In genomic region chr16:26731729-26732128, GRCh38 we compare ENCODE assay signal across 36 cellular contexts.
DNase-seq lines count a peak whose midpoint lies in the region; ATAC-seq, FAIRE-seq and TF ChIP-seq lines count a peak whose summit lies in the region.
"Had no signal": no experiment of that assay in that cellular context is flagged by ENCODE, and none has a peak within 500 bp of the region (broad histone marks: within the 10 kb centered on the region; RNA-seq: fewer than 3 reads in every experiment).

No MANE protein-coding gene starts in this region.

- H3K9me3 ChIP-seq in HepG2 (ENCODE audit: low read length) (no peaks in the 10 kb centered on the region), right lobe of liver (no peaks in the 10 kb centered on the region), A549 (no peaks in the 10 kb centered on the region), IMR-90 (ENCODE audit: control insufficient read depth, insufficient read depth, low read length) (no peaks in the 10 kb centered on the region; the same call in 1 of the 2 replicates), K562 (replicated peaks; ENCODE audit: control insufficient read depth, insufficient read depth, low read depth, low read length) (no peaks in the 10 kb centered on the region), mammary epithelial cell (replicated peaks; ENCODE audit: insufficient read depth, low read length) (peaks cover 4% of the 10 kb centered on the region), H9 (ENCODE audit: control insufficient read depth, low read depth, low read length) (no peaks in the 10 kb centered on the region)
- H3K9me3 ChIP-seq: BE2C; BLaER1; BLaER1 treated with 17β-estradiol and CSF1 and Interleukin-3, amounts not matched to agents 10 nM and 100 nM; Caco-2 had no signal

- BruUV-seq in HepG2 (replicated peaks; lab: Mats Ljungman, UMichigan) (no TSS peak), IMR-90 (replicated peaks; lab: Mats Ljungman, UMichigan) (no TSS peak), K562 (replicated peaks; lab: Mats Ljungman, UMichigan) (no TSS peak), mammary epithelial cell (replicated peaks; lab: Mats Ljungman, UMichigan) (no TSS peak)

- H3K4me3 Mint-ChIP-seq in immature natural killer cell (no peak overlapping the region), H9 (no peak overlapping the region)
- H3K4me3 Mint-ChIP-seq: B cell; CD14-positive monocyte; CD4-positive, alpha-beta memory T cell; CD4-positive, alpha-beta T cell; CD4-positive, CD25-positive, alpha-beta regulatory T cell; CD8-positive, alpha-beta memory T cell; CD8-positive, alpha-beta T cell had no signal

- H3K14ac ChIP-seq in IMR-90 (replicated peaks; ENCODE audit: low read depth, low read length), result no peak overlapping the region
- no peak overlapping the region for H3K14ac ChIP-seq in H9 (ENCODE audit: insufficient read depth, low read length)

- H4K20me1 ChIP-seq in HepG2 (ENCODE audit: insufficient read depth, low read length), result no peaks in the 10 kb centered on the region
- H4K20me1 ChIP-seq in IMR-90 (ENCODE audit: insufficient read depth, low read length), result no peaks in the 10 kb centered on the region
- H4K20me1 ChIP-seq in K562 (replicated peaks; ENCODE audit: control insufficient read depth, insufficient read depth, low read length), result no peaks in the 10 kb centered on the region; the same call in 1 of the 2 replicates
- H4K20me1 ChIP-seq in mammary epithelial cell (ENCODE audit: insufficient read depth, low read length), result no peaks in the 10 kb centered on the region
- H4K20me1 ChIP-seq in H9 (ENCODE audit: control insufficient read depth, insufficient read depth, insufficient read length), result no peaks in the 10 kb centered on the region
- H4K20me1 ChIP-seq: BLaER1; BLaER1 treated with 17β-estradiol and CSF1 and Interleukin-3, amounts not matched to agents 10 nM and 100 nM had no signal

- H3K23me2 ChIP-seq in H9 (ENCODE audit: insufficient read length, low read depth, low read length, poor library complexity, severe bottlenecking), result no peaks in the 10 kb centered on the region

- TF ChIP-seq RAD21 in HepG2 (CRISPR knock-in tag; IDR thresholded peaks at IDR 0.05), result no peak
- TF ChIP-seq RAD21 in A549 (conservative IDR thresholded peaks at IDR 0.05 in 1 of 2, IDR thresholded peaks at IDR 0.05 in 1 of 2), result no peak
- TF ChIP-seq RAD21 in IMR-90 (IDR thresholded peaks at IDR 0.05; ENCODE audit: low read length), result no peak
- TF ChIP-seq RAD21 in K562 (CRISPR knock-in tag; conservative IDR thresholded peaks at IDR 0.05 in 1 of 2, IDR thresholded peaks at IDR 0.05 in 1 of 2), result no peak

- H3K9me3 Mint-ChIP-seq in immature natural killer cell (no peaks in the 10 kb centered on the region), H9 (peaks cover 2 to 3% of the 10 kb centered on the region in 2 experiments; a peak in 2 of 5 replicates)
- H3K9me3 Mint-ChIP-seq: CD4-positive, alpha-beta T cell; CD8-positive, alpha-beta T cell had no signal

- H3K4me3 ChIP-seq in HepG2 (replicated peaks in 1 of 3; ENCODE audit: insufficient read depth in 1 of 3, low read depth in 2 of 3, low read length in 3 of 3), result no peak overlapping the region
- H3K4me3 ChIP-seq in right lobe of liver, result no peak overlapping the region
- no peak overlapping the region for H3K4me3 ChIP-seq in A549
- no peak overlapping the region for H3K4me3 ChIP-seq in IMR-90 (ENCODE audit: insufficient read depth, low read depth, low read length)
- H3K4me3 ChIP-seq in K562, result no peak overlapping the region
- no peak overlapping the region for H3K4me3 ChIP-seq in mammary epithelial cell (replicated peaks in 1 of 3; ENCODE audit: insufficient read depth in 1 of 3, low read depth in 2 of 3, low read length in 3 of 3)
- H3K4me3 ChIP-seq: BLaER1; BLaER1 treated with 17β-estradiol and CSF1 and Interleukin-3, amounts not matched to agents 10 nM and 100 nM had no signal

- H3K27ac Mint-ChIP-seq in immature natural killer cell, result no peak overlapping the region
- no peak overlapping the region for H3K27ac Mint-ChIP-seq in H9
- H3K27ac Mint-ChIP-seq: B cell; CD14-positive monocyte; CD4-positive, alpha-beta memory T cell; CD4-positive, alpha-beta T cell; CD4-positive, CD25-positive, alpha-beta regulatory T cell; CD8-positive, alpha-beta memory T cell; CD8-positive, alpha-beta T cell had no signal

- TF ChIP-seq POLR2A in HepG2 (IDR thresholded peaks at IDR 0.05; ENCODE audit: insufficient read depth in 1 of 2, low read depth in 2 of 2, low read length in 2 of 2) (no peak), right lobe of liver (IDR thresholded peaks at IDR 0.05) (no peak), A549 (IDR thresholded peaks at IDR 0.05; ENCODE audit: low read length) (no peak), IMR-90 (IDR thresholded peaks at IDR 0.05; ENCODE audit: low read depth, low read length) (no peak), K562 (conservative IDR thresholded peaks at IDR 0.05) (no peak)

- H2BK120ac ChIP-seq in IMR-90 (ENCODE audit: low read depth, low read length) (no peak overlapping the region), H9 (ENCODE audit: low read depth, low read length, poor library complexity, severe bottlenecking) (no peak overlapping the region)

- no peak overlapping the region for H2BK12ac ChIP-seq in H9 (ENCODE audit: insufficient read length, low read depth, low read length)

- H3K27me3 ChIP-seq in HepG2 (ENCODE audit: control insufficient read depth in 1 of 2, insufficient read depth in 2 of 2, low read length in 2 of 2) (0 out of 5 replicates have a peak, but pooled peaks cover 0 to 1% of the 10 kb centered on the region in 2 experiments), right lobe of liver (no peaks in the 10 kb centered on the region), IMR-90 (ENCODE audit: control insufficient read depth, insufficient read depth, low read length) (no peaks in the 10 kb centered on the region), K562 (ENCODE audit: control insufficient read depth in 2 of 2, insufficient read depth in 2 of 2, low read length in 2 of 2) (no peaks in the 10 kb centered on the region; a peak in 2 of 5 replicates), mammary epithelial cell (ENCODE audit: insufficient read depth, low read length) (no peaks in the 10 kb centered on the region), H9 (ENCODE audit: insufficient read depth, low read length) (no peaks in the 10 kb centered on the region)
- H3K27me3 ChIP-seq: BE2C; BLaER1; BLaER1 treated with 17β-estradiol and CSF1 and Interleukin-3, amounts not matched to agents 10 nM and 100 nM had no signal

- intact Hi-C loops in HepG2 (cut with micrococcal nuclease; ENCODE audit: unreplicated experiment), result no loop called here
- intact Hi-C loops in right lobe of liver (cut with DNase I), result no loop called here
- intact Hi-C loops in IMR-90 (cut with micrococcal nuclease), result no loop called here
- intact Hi-C loops in K562 (cut with micrococcal nuclease), result no loop called here
- intact Hi-C loops in mammary epithelial cell (cut with micrococcal nuclease), result no loop called here

- H3K23ac ChIP-seq in IMR-90 (ENCODE audit: low read depth, low read length) (no peak overlapping the region), H9 (ENCODE audit: insufficient read length, low read depth, low read length) (no peak overlapping the region)

- H2AFZ ChIP-seq in HepG2 (ENCODE audit: low read length) (no peak overlapping the region), IMR-90 (replicated peaks; ENCODE audit: low read length, poor library complexity) (no peak overlapping the region), K562 (ENCODE audit: low read depth, low read length) (no peak overlapping the region), mammary epithelial cell (ENCODE audit: low read depth, low read length) (no peak overlapping the region), H9 (ENCODE audit: low read length) (no peak overlapping the region)

- TF ChIP-seq EP300 in HepG2 (IDR thresholded peaks at IDR 0.05; ENCODE audit: low read depth in 2 of 2, low read length in 2 of 2) (no peak), HepG2 (CRISPR knock-in tag; IDR thresholded peaks at IDR 0.05; ENCODE audit: borderline replicate concordance) (no peak), A549 (IDR thresholded peaks at IDR 0.05) (no peak), K562 (IDR thresholded peaks at IDR 0.05; ENCODE audit: low read length) (no peak)

- no peak overlapping the region for H2BK5ac ChIP-seq in IMR-90 (ENCODE audit: low read depth, low read length, poor library complexity, severe bottlenecking)
- no peak overlapping the region for H2BK5ac ChIP-seq in H9 (ENCODE audit: insufficient read length, low read length)

- 8% methylated on average over 4 of the region's 4 CpGs for WGBS in HepG2 (ENCODE audit: low lambda C conversion rate)
- 47% methylated on average over 4 of the region's 4 CpGs for WGBS in right lobe of liver (ENCODE audit: insufficient coverage, low coverage, low lambda C conversion rate, missing lambda C conversion rate)
- 6% methylated on average over 4 of the region's 4 CpGs for WGBS in A549 (ENCODE audit: missing lambda C conversion rate)
- no CpG with 5 or more reads among the region's 4 CpGs for WGBS in IMR-90 (ENCODE audit: extremely low coverage in 2 of 2, insufficient read length in 1 of 2), 2 experiments
- 0% methylated on average over 4 of the region's 4 CpGs for WGBS in K562 (ENCODE audit: insufficient coverage, low coverage, missing lambda C conversion rate)
- WGBS in mammary epithelial cell (ENCODE audit: low coverage, missing lambda C conversion rate), result 48% methylated on average over 4 of the region's 4 CpGs
- WGBS in H9 (ENCODE audit: extremely low coverage, insufficient read length, low lambda C conversion rate), result no CpG with 5 or more reads among the region's 4 CpGs

- no peak overlapping the region for H4K5ac ChIP-seq in IMR-90 (ENCODE audit: low read depth, low read length)
- H4K5ac ChIP-seq in H9 (ENCODE audit: insufficient read length, low read depth, low read length), result no peak overlapping the region

- H3K56ac ChIP-seq in IMR-90 (ENCODE audit: extremely low read depth, insufficient read depth, low read length) (no peak overlapping the region), H9 (ENCODE audit: insufficient read length, low read depth, low read length) (no peak overlapping the region)

- H4K8ac ChIP-seq in IMR-90 (ENCODE audit: low read depth in 2 of 2, low read length in 2 of 2) (no peak overlapping the region), H9 (replicated peaks; ENCODE audit: insufficient read length, low read depth, low read length) (no peak overlapping the region)

- H3K36me3 ChIP-seq in HepG2 (replicated peaks in 1 of 2; ENCODE audit: control insufficient read depth in 1 of 2, insufficient read depth in 2 of 2, low read length in 2 of 2) (no peaks in the 10 kb centered on the region), right lobe of liver (no peaks in the 10 kb centered on the region), IMR-90 (ENCODE audit: control insufficient read depth, insufficient read depth, low read length) (no peaks in the 10 kb centered on the region), K562 (ENCODE audit: control insufficient read depth, insufficient read depth, low read length) (no peaks in the 10 kb centered on the region), mammary epithelial cell (ENCODE audit: insufficient read depth, low read length) (no peaks in the 10 kb centered on the region)
- H3K36me3 ChIP-seq: BE2C; BLaER1; BLaER1 treated with 17β-estradiol and CSF1 and Interleukin-3, amounts not matched to agents 10 nM and 100 nM had no signal

- H2BK20ac ChIP-seq in IMR-90 (ENCODE audit: low read depth, low read length) (no peak overlapping the region), H9 (ENCODE audit: low read depth, low read length, poor library complexity, severe bottlenecking) (no peak overlapping the region)

- H3K18ac ChIP-seq in IMR-90 (ENCODE audit: low read depth, low read length) (no peak overlapping the region), H9 (ENCODE audit: insufficient read length, low read depth, low read length) (no peak overlapping the region)

- DNase-seq in HepG2 (ENCODE audit: low spot score) (no peak), right lobe of liver (no peak), A549 (ENCODE audit: low read depth in 1 of 2, low spot score in 1 of 2) (no peak), IMR-90 (no peak), K562 (ENCODE audit: extremely low read depth in 1 of 4, low spot score in 3 of 4) (no peak), mammary epithelial cell (no peak), immature natural killer cell (no peak), H9 (no peak)
- DNase-seq: 8988T; ACHN; AML-193; BE2C; C1 segment of cervical spinal cord; Caco-2; Calu3; CD4-positive, alpha-beta memory T cell; CD4-positive, alpha-beta T cell; CD4-positive, CD25-positive, alpha-beta regulatory T cell; CD8-positive, alpha-beta memory T cell; CD8-positive, alpha-beta T cell; COR-L47; DMS 273 treated with DMSO at 0.1 percent for 48 hours; DMS153; DMS53; DMS79; DMS79 treated with DMSO at 0.1 percent for 48 hours; DND-41; EL had no signal

- no peak for FAIRE-seq in HepG2 (lab: Jason Lieb, UNC)
- FAIRE-seq in A549 (lab: Jason Lieb, UNC), result no peak
- FAIRE-seq in K562 (lab: Jason Lieb, UNC), result no peak
- FAIRE-seq: A204.1, D721Med had no signal

- CTCF ChIA-PET in HepG2 (lab: Yijun Ruan, JAX; ENCODE audit: low intra/inter-chr PET ratio, low total read pairs) (no interaction called here), A549 (lab: Yijun Ruan, JAX) (no interaction called here), IMR-90 (lab: Yijun Ruan, JAX) (no interaction called here), K562 (lab: Yijun Ruan, JAX; ENCODE audit: low intra/inter-chr PET ratio) (no interaction called here), mammary epithelial cell (lab: Charles Lee; ENCODE audit: low non-redundant PET) (no interaction called here)

- H3K36me3 Mint-ChIP-seq in immature natural killer cell (no peaks in the 10 kb centered on the region), H9 (ENCODE audit: insufficient read depth in 1 of 3, low read depth in 3 of 3) (no peaks in the 10 kb centered on the region; a peak in 1 of 7 replicates)
- H3K36me3 Mint-ChIP-seq: CD14-positive monocyte; CD4-positive, alpha-beta memory T cell; CD4-positive, CD25-positive, alpha-beta regulatory T cell; CD8-positive, alpha-beta memory T cell; CD8-positive, alpha-beta T cell had no signal

- in situ Hi-C loops in HepG2 (cut with HindIII; ENCODE audit: extremely low pct_ligation_motif_present, low pct_unique_long_range_greater_than_20kb) (no loop called here), IMR-90 (cut with MboI; ENCODE audit: low sequenced_read_pairs) (no loop called here), K562 (cut with MboI) (no loop called here), mammary epithelial cell (cut with MboI; ENCODE audit: low sequenced_read_pairs in 2 of 2) (no loop called here)

- H3K9me1 ChIP-seq in IMR-90 (ENCODE audit: insufficient read depth, low read length), result no peaks in the 10 kb centered on the region
- no peaks in the 10 kb centered on the region for H3K9me1 ChIP-seq in K562 (ENCODE audit: control insufficient read depth, insufficient read depth, low read length)

- TF ChIP-seq CTCF in HepG2 (CRISPR knock-in tag; IDR thresholded peaks at IDR 0.05) (no peak), right lobe of liver (IDR thresholded peaks at IDR 0.05) (no peak), A549 (IDR thresholded peaks at IDR 0.05) (no peak), IMR-90 (conservative IDR thresholded peaks at IDR 0.05; ENCODE audit: low read depth, low read length) (no peak), K562 (IDR thresholded peaks at IDR 0.05 in 2 of 3, conservative IDR thresholded peaks at IDR 0.05 in 1 of 3; ENCODE audit: insufficient read depth in 2 of 3, low read depth in 1 of 3, low read length in 3 of 3) (no peak), mammary epithelial cell (conservative IDR thresholded peaks at IDR 0.05 in 1 of 2, IDR thresholded peaks at IDR 0.05 in 1 of 2; ENCODE audit: extremely low read depth in 1 of 2, insufficient read depth in 1 of 2, low read depth in 1 of 2, low read length in 2 of 2) (no peak), H9 (conservative IDR thresholded peaks at IDR 0.05) (no peak)

- H2BK15ac ChIP-seq in IMR-90 (ENCODE audit: low read depth, low read length) (no peak overlapping the region), H9 (ENCODE audit: low read depth, low read length) (no peak overlapping the region)

- no peak overlapping the region for H4K91ac ChIP-seq in IMR-90 (ENCODE audit: insufficient read depth, low read depth, low read length)
- no peak overlapping the region for H4K91ac ChIP-seq in H9 (ENCODE audit: insufficient read length, low read depth, low read length)

- dilution Hi-C loops in IMR-90 (cut with HindIII; ENCODE audit: low sequenced_read_pairs, unreplicated experiment), result no loop called here
- dilution Hi-C loops in mammary epithelial cell (cut with HindIII; ENCODE audit: low sequenced_read_pairs), result no loop called here

- no peak overlapping the region for H2AK9ac ChIP-seq in IMR-90 (replicated peaks; ENCODE audit: low read depth, low read length, poor library complexity)

- no peak overlapping the region for H3T11ph ChIP-seq in H9 (ENCODE audit: low read length)

- no peak overlapping the region for H3K27ac ChIP-seq in HepG2 (ENCODE audit: extremely low read length, insufficient read depth, low read length)
- H3K27ac ChIP-seq in right lobe of liver, result no peak overlapping the region
- no peak overlapping the region for H3K27ac ChIP-seq in A549
- no peak overlapping the region for H3K27ac ChIP-seq in IMR-90 (ENCODE audit: insufficient read depth, low read length)
- no peak overlapping the region for H3K27ac ChIP-seq in K562 (ENCODE audit: extremely low read depth, low read depth, low read length)
- H3K27ac ChIP-seq in mammary epithelial cell (ENCODE audit: insufficient read depth, low read depth, low read length), result no peak overlapping the region
- no peak overlapping the region for H3K27ac ChIP-seq in H9 (ENCODE audit: insufficient read length, low read depth, low read length)
- H3K27ac ChIP-seq: 22Rv1; BLaER1; BLaER1 treated with 17β-estradiol and CSF1 and Interleukin-3, amounts not matched to agents 10 nM and 100 nM; C4-2B had no signal

- no peak overlapping the region for H3K9ac ChIP-seq in HepG2 (ENCODE audit: insufficient read depth, low read depth, low read length)
- H3K9ac ChIP-seq in IMR-90 (ENCODE audit: low read depth, low read length), result no peak overlapping the region
- no peak overlapping the region for H3K9ac ChIP-seq in K562 (ENCODE audit: insufficient read depth in 1 of 2, low read depth in 2 of 2, low read length in 2 of 2)
- H3K9ac ChIP-seq in mammary epithelial cell (ENCODE audit: insufficient read depth, low read length), result no peak overlapping the region
- H3K9ac ChIP-seq in H9 (ENCODE audit: extremely low read depth, insufficient read length, low read length), result no peak overlapping the region
- H3K9ac ChIP-seq: BLaER1; BLaER1 treated with 17β-estradiol and CSF1 and Interleukin-3, amounts not matched to agents 10 nM and 100 nM had no signal

- H3K4me1 Mint-ChIP-seq in immature natural killer cell (no peaks in the 10 kb centered on the region), H9 (no peaks in the 10 kb centered on the region)
- H3K4me1 Mint-ChIP-seq: B cell; CD14-positive monocyte; CD4-positive, alpha-beta memory T cell; CD8-positive, alpha-beta memory T cell had no signal

- H3K27me3 Mint-ChIP-seq in immature natural killer cell (ENCODE audit: low read depth in 3 of 3) (peaks cover 2 to 4% (median 2%) of the 10 kb centered on the region in 3 donors), H9 (ENCODE audit: low read depth) (peaks cover 20% of the 10 kb centered on the region)

- H3K4me1 ChIP-seq in HepG2 (ENCODE audit: insufficient read depth, low read length) (no peaks in the 10 kb centered on the region), right lobe of liver (no peaks in the 10 kb centered on the region), A549 (no peaks in the 10 kb centered on the region), IMR-90 (ENCODE audit: control insufficient read depth, insufficient read depth, low read length) (no peaks in the 10 kb centered on the region), K562 (replicated peaks in 1 of 2; ENCODE audit: control insufficient read depth in 2 of 2, insufficient read depth in 2 of 2, low read length in 2 of 2) (no peaks in the 10 kb centered on the region), mammary epithelial cell (ENCODE audit: insufficient read depth, low read length) (no peaks in the 10 kb centered on the region), H9 (ENCODE audit: insufficient read depth, low read length) (no peaks in the 10 kb centered on the region)
- H3K4me1 ChIP-seq: BE2C; BLaER1; BLaER1 treated with 17β-estradiol and CSF1 and Interleukin-3, amounts not matched to agents 10 nM and 100 nM; Caco-2 had no signal

- no peak for ATAC-seq in HepG2
- ATAC-seq in right lobe of liver, result no peak
- ATAC-seq in A549, result no peak
- no peak for ATAC-seq in IMR-90 (ENCODE audit: low read depth)
- ATAC-seq in K562, result no peak
- ATAC-seq: CD8-positive, alpha-beta T cell had no signal

- H3K79me1 ChIP-seq in IMR-90 (ENCODE audit: low read depth in 1 of 2, low read length in 2 of 2) (no peaks in the 10 kb centered on the region), H9 (ENCODE audit: insufficient read depth, low read depth, low read length, poor library complexity, severe bottlenecking) (no peaks in the 10 kb centered on the region)

- POLR2A ChIA-PET in HepG2 (lab: Yijun Ruan, JAX) (no interaction called here), A549 (lab: Yijun Ruan, JAX) (no interaction called here), IMR-90 (lab: Charles Lee; ENCODE audit: unreplicated experiment) (no interaction called here), K562 (lab: Yijun Ruan, JAX) (no interaction called here)

- H3K4me2 ChIP-seq in HepG2 (ENCODE audit: low read depth, low read length), result no peak overlapping the region
- H3K4me2 ChIP-seq in A549, result no peak overlapping the region
- H3K4me2 ChIP-seq in IMR-90 (ENCODE audit: low read depth, low read length), result no peak overlapping the region
- no peak overlapping the region for H3K4me2 ChIP-seq in K562 (ENCODE audit: insufficient read depth, low read length)
- no peak overlapping the region for H3K4me2 ChIP-seq in mammary epithelial cell (ENCODE audit: insufficient read depth, low read depth, low read length)
- no peak overlapping the region for H3K4me2 ChIP-seq in H9 (ENCODE audit: insufficient read depth, insufficient read length, low read length)
- H3K4me2 ChIP-seq: BLaER1; BLaER1 treated with 17β-estradiol and CSF1 and Interleukin-3, amounts not matched to agents 10 nM and 100 nM had no signal

- H3K79me2 ChIP-seq in HepG2 (ENCODE audit: insufficient read depth, low read length), result no peaks in the 10 kb centered on the region
- H3K79me2 ChIP-seq in K562 (ENCODE audit: control insufficient read depth, insufficient read depth, low read length), result no peaks in the 10 kb centered on the region
- H3K79me2 ChIP-seq in mammary epithelial cell (ENCODE audit: insufficient read depth, low read length), result no peaks in the 10 kb centered on the region
- no peaks in the 10 kb centered on the region for H3K79me2 ChIP-seq in H9 (ENCODE audit: insufficient read depth, low read length)

- H2AK5ac ChIP-seq in IMR-90 (ENCODE audit: low read depth, low read length) (no peak overlapping the region), H9 (ENCODE audit: insufficient read length, low read length) (no peak overlapping the region)

- H3K4ac ChIP-seq in IMR-90 (ENCODE audit: low read depth, low read length), result no peak overlapping the region
- no peak overlapping the region for H3K4ac ChIP-seq in H9 (ENCODE audit: low read depth, low read length)

Comparison
In these comparisons a context has a peak if more than half of its experiments do, and no peak if none do; other contexts are left out.
1. Of the 241 proteins assayed by ChIP-seq in both HepG2 and K562: peak only in HepG2: none; only in K562: MAFG; in both: MAFF and MAFK; in neither: 238.